Comparison of ENCODE assay signal across 10 cellular contexts in the genomic region with DNA sequence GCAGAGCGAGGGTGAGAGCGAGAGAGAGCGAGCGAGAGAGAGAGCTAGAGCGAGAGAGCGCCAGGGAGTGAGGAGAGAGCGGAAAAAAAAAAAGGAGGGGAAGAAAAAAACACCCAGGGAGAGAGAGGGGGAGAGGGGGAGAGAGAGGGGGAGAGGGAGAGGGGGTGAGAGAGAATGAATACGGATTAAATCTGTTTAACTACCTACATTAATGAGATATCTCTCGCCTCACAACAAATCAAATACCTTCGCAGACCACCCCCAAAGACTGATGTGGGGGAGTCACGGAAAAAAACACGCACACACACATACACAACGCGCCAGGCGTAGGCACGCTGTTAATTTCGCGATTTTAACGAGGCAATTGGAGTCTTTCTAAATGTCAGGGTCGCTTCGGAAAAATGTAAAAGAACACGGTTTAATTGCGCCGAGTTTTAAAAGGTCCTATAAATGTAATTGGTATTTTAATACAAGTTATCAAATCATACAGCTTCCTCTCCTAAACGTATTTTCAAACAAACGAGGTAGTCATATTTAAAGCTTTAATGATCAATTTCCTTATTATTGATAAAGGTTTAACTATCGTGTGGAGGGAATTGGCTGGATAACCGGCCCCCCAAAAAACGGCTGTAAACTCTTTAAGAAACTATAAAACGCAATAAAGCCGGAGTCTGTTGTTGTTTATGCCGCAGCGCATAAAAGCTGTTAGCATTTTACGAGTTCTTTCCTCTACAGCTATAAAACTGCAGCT. TPM values are rescaled to one million over a fixed set of nuclear protein-coding genes. Genes with fewer than 3 reads are reported as not detected.
DNase-seq lines count a peak whose midpoint lies in the region; ATAC-seq, FAIRE-seq and TF ChIP-seq lines count a peak whose summit lies in the region.
"Had no signal": no experiment of that assay in that cellular context is flagged by ENCODE, and none has a peak within 500 bp of the region (broad histone marks: within the 10 kb centered on the region; RNA-seq: fewer than 3 reads in every experiment).

A gene (minus strand): TSS at position 81 of the 751 bp plus-strand sequence. CDS start 588 bp downstream, outside the sequence.

- no peak for TF ChIP-seq RAD21 in HCT116 (IDR thresholded peaks at IDR 0.05; ENCODE audit: low read depth)
- TF ChIP-seq RAD21 in K562 (CRISPR knock-in tag; conservative IDR thresholded peaks at IDR 0.05 in 1 of 2, IDR thresholded peaks at IDR 0.05 in 1 of 2), result no peak

- H3K9me2 ChIP-seq in HCT116 (ENCODE audit: insufficient read depth), result no peaks in the 10 kb centered on the region

- H3K27ac ChIP-seq in HCT116 (ENCODE audit: low read depth, low read length) (peak within 1 kb of the TSS; percentile 88), K562 (ENCODE audit: extremely low read depth, low read depth, low read length) (no peak within 1 kb of the TSS)
- no peak within 1 kb of the TSS for H3K27ac ChIP-seq in naive thymus-derived CD4-positive, alpha-beta T cell (ENCODE audit: low read depth, low read length)

- no peak for TF ChIP-seq CTCF in AG04449 (IDR thresholded peaks at IDR 0.05; ENCODE audit: insufficient read depth, low read length, missing control alignments)
- no peak for TF ChIP-seq CTCF in HCT116 (IDR thresholded peaks at IDR 0.05 in 2 of 3, conservative IDR thresholded peaks at IDR 0.05 in 1 of 3; ENCODE audit: borderline replicate concordance in 1 of 3, insufficient read depth in 1 of 3, low read depth in 2 of 3, low read length in 2 of 3)
- no peak for TF ChIP-seq CTCF in K562 (IDR thresholded peaks at IDR 0.05 in 2 of 3, conservative IDR thresholded peaks at IDR 0.05 in 1 of 3; ENCODE audit: insufficient read depth in 2 of 3, low read depth in 1 of 3, low read length in 3 of 3)

- peaks cover 8 to 51% of the 10 kb centered on the region in 2 experiments; a peak in 3 of 4 replicates for H3K4me1 ChIP-seq in HCT116 (ENCODE audit: control insufficient read depth in 1 of 2, insufficient read depth in 2 of 2, low read length in 2 of 2)
- peaks cover 21 to 51% of the 10 kb centered on the region in 2 experiments; a peak in 4 of 5 replicates for H3K4me1 ChIP-seq in K562 (replicated peaks in 1 of 2; ENCODE audit: control insufficient read depth in 2 of 2, insufficient read depth in 2 of 2, low read length in 2 of 2)
- peaks cover 34 to 48% of the 10 kb centered on the region in 2 donors for H3K4me1 ChIP-seq in naive thymus-derived CD4-positive, alpha-beta T cell (ENCODE audit: control insufficient read depth in 2 of 2, insufficient read depth in 2 of 2, low read length in 2 of 2)

- H3K9me3 Mint-ChIP-seq in naive thymus-derived CD4-positive, alpha-beta T cell, result peaks cover 0 to 4% (median 0%) of the 10 kb centered on the region in 11 donors

- TF ChIP-seq EP300 in K562 (IDR thresholded peaks at IDR 0.05; ENCODE audit: low read length), result no peak

- RAD21 ChIA-PET in HCT116 (lab: Charles Lee; ENCODE audit: low non-redundant PET in 1 of 2, low total read pairs in 2 of 2, uncharacterized antibody in 2 of 2, unreplicated experiment in 2 of 2), result interaction anchor here in 1 of 2 experiments (0.6 kb wide), 1 partner anchor 192 kb away, joined by 3 read pairs; no protein-coding TSS in a partner anchor

- H3K36me3 ChIP-seq in HCT116 (ENCODE audit: control insufficient read depth in 1 of 2, insufficient read depth in 2 of 2, low read length in 2 of 2), result no peaks in the 10 kb centered on the region
- H3K36me3 ChIP-seq in K562 (ENCODE audit: control insufficient read depth, insufficient read depth, low read length), result peaks cover 17% of the 10 kb centered on the region; the same call in 2 of the 3 replicates
- no peaks in the 10 kb centered on the region for H3K36me3 ChIP-seq in naive thymus-derived CD4-positive, alpha-beta T cell (ENCODE audit: control insufficient read depth in 2 of 3, insufficient read depth in 3 of 3, low read length in 3 of 3)

- H3K27me3 ChIP-seq in HCT116 (ENCODE audit: insufficient read depth, low read length) (no peaks in the 10 kb centered on the region), K562 (ENCODE audit: control insufficient read depth in 2 of 2, insufficient read depth in 2 of 2, low read length in 2 of 2) (no peaks in the 10 kb centered on the region)
- peaks cover 35 to 66% of the 10 kb centered on the region in 2 donors for H3K27me3 ChIP-seq in naive thymus-derived CD4-positive, alpha-beta T cell (ENCODE audit: control insufficient read depth in 2 of 2, insufficient read depth in 2 of 2, low read length in 2 of 2)

- H3K4me3 ChIP-seq in AG04449 (ENCODE audit: low read depth, low read length) (peak within 1 kb of the TSS; percentile 67), HCT116 (replicated peaks in 1 of 2; ENCODE audit: low read depth in 1 of 2, low read length in 2 of 2) (peak within 1 kb of the TSS; percentile 80 to 90), K562 (no peak within 1 kb of the TSS)
- H3K4me3 ChIP-seq in naive thymus-derived CD4-positive, alpha-beta T cell (ENCODE audit: low read length), result no peak within 1 kb of the TSS

- POLR2A ChIA-PET in AG04449 (lab: Yijun Ruan, JAX), result interaction anchor here (1.6 kb wide), 1 partner anchor 23 kb away, joined by 8 read pairs; no protein-coding TSS in a partner anchor
- POLR2A ChIA-PET in HCT116 (lab: Charles Lee), result interaction anchor here (0.6 to 1.4 kb wide), 8 partner anchors 9 to 590 kb away, joined by 3 to 8 read pairs (median 3); no protein-coding TSS in a partner anchor
- POLR2A ChIA-PET in K562 (lab: Yijun Ruan, JAX), result interaction anchor here (0.7 to 0.9 kb wide), 3 partner anchors 11 to 55 kb away, joined by 3 to 4 read pairs (median 3); a partner anchor contains a TSS
- POLR2A ChIA-PET in naive thymus-derived CD4-positive, alpha-beta T cell (lab: Charles Lee), result interaction anchor here (0.8 to 0.9 kb wide), 3 partner anchors 8 to 91 kb away, joined by 3 to 5 read pairs (median 3); no protein-coding TSS in a partner anchor

- peaks cover 0 to 1% (median 0%) of the 10 kb centered on the region in 5 donors for H3K36me3 Mint-ChIP-seq in naive thymus-derived CD4-positive, alpha-beta T cell

- WGBS in K562 (ENCODE audit: insufficient coverage, low coverage, missing lambda C conversion rate), result 90% methylated on average over 26 of the region's 34 CpGs

- H3K4me3 Mint-ChIP-seq in naive thymus-derived CD4-positive, alpha-beta T cell, result peak within 1 kb of the TSS; percentile 21 to 95 (median 71)

- intact Hi-C loops in HCT116 (cut with micrococcal nuclease), result loop anchor here (5.0 to 10.0 kb wide), 2 partner anchors 131 to 263 kb away; no protein-coding TSS in a partner anchor
- intact Hi-C loops in K562 (cut with micrococcal nuclease), result no loop called here
- intact Hi-C loops in naive thymus-derived CD4-positive, alpha-beta T cell (cut with micrococcal nuclease), result loop anchor here (5.0 to 10.0 kb wide), 4 partner anchors 533 to 1349 kb away; a partner anchor contains a TSS

- in situ Hi-C loops in K562 (cut with MboI), result no loop called here

- no peaks in the 10 kb centered on the region for H3K9me1 ChIP-seq in K562 (ENCODE audit: control insufficient read depth, insufficient read depth, low read length)

- ATAC-seq in HCT116 (no peak), K562 (no peak), HG03280 (IDR thresholded peaks at IDR 0.05; ENCODE audit: unreplicated experiment) (no peak)
- no peak for ATAC-seq in naive thymus-derived CD4-positive, alpha-beta T cell

- DNase-seq in AG04449 (ENCODE audit: low read depth, low spot score) (no peak), HCT116 (ENCODE audit: low read depth, low spot score) (no peak), K562 (ENCODE audit: extremely low read depth in 1 of 4, low spot score in 3 of 4) (no peak), HK-2 (ENCODE audit: unreplicated experiment) (no peak), medulla oblongata (ENCODE audit: extremely low spot score) (no peak), anterior cingulate cortex (lab: John Stamatoyannopoulos, UW) (no peak)
- no peak for DNase-seq in naive thymus-derived CD4-positive, alpha-beta T cell
- DNase-seq: NCI-H146, SHP77 treated with DMSO at 0.1 percent for 48 hours had no signal

- no peak within 1 kb of the TSS for H2AFZ ChIP-seq in HCT116 (ENCODE audit: low read depth, low read length, poor library complexity, severe bottlenecking)
- H2AFZ ChIP-seq in K562 (ENCODE audit: low read depth, low read length), result no peak within 1 kb of the TSS

- H3K9me3 ChIP-seq in HCT116 (ENCODE audit: control insufficient read depth in 1 of 2, insufficient read depth in 1 of 2, low read depth in 1 of 2, low read length in 2 of 2) (no peaks in the 10 kb centered on the region), K562 (replicated peaks; ENCODE audit: control insufficient read depth, insufficient read depth, low read depth, low read length) (no peaks in the 10 kb centered on the region)
- H3K9me3 ChIP-seq in naive thymus-derived CD4-positive, alpha-beta T cell (ENCODE audit: control insufficient read depth in 2 of 3, low read length in 3 of 3), result no peaks in the 10 kb centered on the region

- BruUV-seq in HCT116 (replicated peaks; lab: Mats Ljungman, UMichigan) (TSS peak; percentile 40), K562 (replicated peaks; lab: Mats Ljungman, UMichigan) (no TSS peak)

- CTCF ChIA-PET in AG04449 (lab: Yijun Ruan, JAX) (interaction anchor here (1.2 to 12.1 kb wide), 12 partner anchors 8 to 478 kb away, joined by 3 to 185 read pairs (median 26); a partner anchor contains a TSS), HCT116 (lab: Charles Lee) (interaction anchor here (0.6 to 3.7 kb wide), 12 partner anchors 10 to 590 kb away, joined by 3 to 13 read pairs (median 5); no protein-coding TSS in a partner anchor), K562 (lab: Yijun Ruan, JAX; ENCODE audit: low intra/inter-chr PET ratio) (no interaction called here)
- CTCF ChIA-PET in naive thymus-derived CD4-positive, alpha-beta T cell (lab: Charles Lee), result interaction anchor here (0.7 to 1.9 kb wide), 5 partner anchors 14 to 590 kb away, joined by 3 to 6 read pairs (median 5); a partner anchor contains a TSS

- peaks cover 48 to 77% (median 61%) of the 10 kb centered on the region in 7 donors for H3K4me1 Mint-ChIP-seq in naive thymus-derived CD4-positive, alpha-beta T cell

- H4K20me1 ChIP-seq in HCT116 (ENCODE audit: insufficient read depth) (no peaks in the 10 kb centered on the region), K562 (replicated peaks; ENCODE audit: control insufficient read depth, insufficient read depth, low read length) (peaks cover 9% of the 10 kb centered on the region; the same call in 1 of the 2 replicates)

- H3K4me2 ChIP-seq in HCT116 (ENCODE audit: low read length) (peak within 1 kb of the TSS; percentile 95), K562 (ENCODE audit: insufficient read depth, low read length) (no peak within 1 kb of the TSS)

- H3K9ac ChIP-seq in HCT116 (ENCODE audit: low read length) (peak within 1 kb of the TSS; percentile 97), K562 (ENCODE audit: insufficient read depth in 1 of 2, low read depth in 2 of 2, low read length in 2 of 2) (no peak within 1 kb of the TSS)

- peak within 1 kb of the TSS in 3 of 9 donors; percentile 21 to 83 (median 28) for H3K27ac Mint-ChIP-seq in naive thymus-derived CD4-positive, alpha-beta T cell

- peaks cover 82 to 91% (median 88%) of the 10 kb centered on the region in 5 donors for H3K27me3 Mint-ChIP-seq in naive thymus-derived CD4-positive, alpha-beta T cell

- H3K79me2 ChIP-seq in HCT116 (ENCODE audit: insufficient read depth, low read length) (peaks cover 70% of the 10 kb centered on the region), K562 (ENCODE audit: control insufficient read depth, insufficient read depth, low read length) (peaks cover 40% of the 10 kb centered on the region)

- no peak for FAIRE-seq in K562 (lab: Jason Lieb, UNC)

- TF ChIP-seq POLR2A in HCT116 (IDR thresholded peaks at IDR 0.05; ENCODE audit: borderline replicate concordance, extremely low read depth, insufficient read depth, insufficient read length), result no peak
- no peak for TF ChIP-seq POLR2A in K562 (conservative IDR thresholded peaks at IDR 0.05)

RNA-seq across cellular contexts. Expression of the gene that starts here (rescaled TPM):
- total RNA-seq in HCT116 (2021; ENCODE audit: unreplicated experiment) (44.7 TPM), K562 (2014; rRNA removed) (5.1 and 9.3 TPM in 2 replicates), K562 (2014; rRNA removed; fragmentation: Illumina TruSeq; extraction: Trizol) (1.5 and 2.9 TPM in 2 replicates), K562 (2015; rRNA removed; fragmentation: Illumina TruSeq; extraction: Trizol) (2.1 and 2.5 TPM in 2 replicates), K562 (2021) (14.9 and 17.7 TPM in 2 replicates)
- polyA plus RNA-seq in HCT116 (2012), result 15.4 and 23.9 TPM in 2 replicates
- 13.9 and 15.4 TPM in 2 replicates for total RNA-seq in K562 (2011; cell fraction: chromatin; rRNA removed; ENCODE audit: low replicate concordance)
- total RNA-seq in K562 (2011; cell fraction: nucleolus; rRNA removed), result 8.9 and 11.7 TPM in 2 replicates
- 12.5 and 25.9 TPM in 2 replicates for total RNA-seq in K562 (2011; cell fraction: nucleoplasm; rRNA removed)
- polyA plus RNA-seq in K562 (2011; rRNA removed) (3.6 and 4.6 TPM in 2 replicates), K562 (2014; fragmentation: Illumina TruSeq; extraction: Trizol) (7.0 and 8.3 TPM in 2 replicates), K562 (2014; fragmentation: Nextera tagmentation; extraction: Ambion mirVana) (1 to 10 TPM in 1 of 2 experiments, under 1 TPM in 1; 0.52 to 1.2 TPM), K562 (2014; rRNA removed) (18.8 and 23.8 TPM in 2 replicates)
- 7.3 and 10.8 TPM in 2 replicates for polyA plus RNA-seq in K562 (2011; cell fraction: cytosol; rRNA removed)
- 16.6 and 22.3 TPM in 2 replicates for polyA plus RNA-seq in K562 (2011; cell fraction: nucleus; rRNA removed)
- polyA plus RNA-seq in K562 (2012), result 5.9 and 20.0 TPM in 2 replicates
- 1.8 and 2.2 TPM in 2 replicates for polyA minus RNA-seq in K562 (2011; rRNA and poly(A)+ RNA removed)
- 2.4 and 7.1 TPM in 2 replicates for polyA minus RNA-seq in K562 (2011; cell fraction: cytosol; rRNA and poly(A)+ RNA removed)
- polyA minus RNA-seq in K562 (2011; cell fraction: nucleus; rRNA and poly(A)+ RNA removed), result 3.1 and 4.2 TPM in 2 replicates
- total RNA-seq in naive thymus-derived CD4-positive, alpha-beta T cell, result not detected
- not detected for polyA plus RNA-seq in naive thymus-derived CD4-positive, alpha-beta T cell

Comparison
In these comparisons a context has a peak if more than half of its experiments do, and no peak if none do; other contexts are left out.
1. H3K4me3 ChIP-seq: peak in AG04449 (single experiment) and HCT116 (2 of 2); none in K562 (single experiment) and naive thymus-derived CD4-positive, alpha-beta T cell (single experiment).